Comparison of ENCODE assay signal across 31 cellular contexts in genomic region chr21:31696424-31696823, GRCh38.
"Had no signal": no experiment of that assay in that cellular context is flagged by ENCODE, and none has a peak within 500 bp of the region (broad histone marks: within the 10 kb centered on the region; RNA-seq: fewer than 3 reads in every experiment).

No MANE protein-coding gene starts in this region.

- ATAC-seq: activated CD4-positive, CD25-positive, alpha-beta regulatory T cell treated with anti-CD3 and anti-CD28 coated beads, Interleukin-2, amount 50 U/mL, for 24 hours; mucosa of descending colon; sciatic nerve; stimulated activated naive CD8-positive, alpha-beta T cell treated with anti-CD3 and anti-CD28 coated beads, Interleukin-15, Interleukin-2, amounts not matched to agents 100 U/mL and 50 U/mL, for 24 hours had no signal

- H3K4me3 ChIP-seq: left ventricle myocardium inferior, lung, mucosa of descending colon, skin epidermis, testis, transverse colon had no signal

- FAIRE-seq: bronchial epithelial cell, endometrium, frontal cortex, TTC549 had no signal

- H3K4me1 ChIP-seq: left ventricle myocardium inferior, testis, transverse colon had no signal

- H3K27ac ChIP-seq: epithelial cell of prostate, left ventricle myocardium inferior, neutrophil, skin epidermis, testis, transverse colon had no signal

- H3K27me3 ChIP-seq: neutrophil, testis, transverse colon had no signal

- H3K9me3 ChIP-seq: left ventricle myocardium inferior, mucosa of descending colon, neutrophil, testis, transverse colon had no signal

- H3K27me3 Mint-ChIP-seq: activated CD4-positive, alpha-beta T cell treated with anti-CD3 and anti-CD28 coated beads, Interleukin-2, amount 10 ng/mL, durations not matched to agents 7 days and 5 days; central memory CD8-positive, alpha-beta T cell; progenitor cell of endocrine pancreas had no signal

- H3K4me3 Mint-ChIP-seq: activated CD4-positive, alpha-beta T cell treated with anti-CD3 and anti-CD28 coated beads, Interleukin-2, amount 10 ng/mL, durations not matched to agents 7 days and 5 days; central memory CD8-positive, alpha-beta T cell; nephron; T-helper 1 cell treated with Interleukin-12 subunit alpha and Interleukin-12 subunit beta and Interleukin-4 antibody, amounts not matched to agents 30 μg/mL and 1 μg/mL, for 36 hours had no signal

- H3K9me3 Mint-ChIP-seq: activated CD4-positive, alpha-beta T cell treated with anti-CD3 and anti-CD28 coated beads, Interleukin-2, amount 10 ng/mL, durations not matched to agents 7 days and 5 days; central memory CD8-positive, alpha-beta T cell; nephron; T-helper 1 cell treated with Interleukin-12 subunit alpha and Interleukin-12 subunit beta and Interleukin-4 antibody, amounts not matched to agents 30 μg/mL and 1 μg/mL, for 36 hours had no signal

- H3K27ac Mint-ChIP-seq: activated CD4-positive, alpha-beta T cell treated with anti-CD3 and anti-CD28 coated beads, Interleukin-2, amount 10 ng/mL, durations not matched to agents 7 days and 5 days; nephron; progenitor cell of endocrine pancreas; T-helper 1 cell treated with Interleukin-12 subunit alpha and Interleukin-12 subunit beta and Interleukin-4 antibody, amounts not matched to agents 30 μg/mL and 1 μg/mL, for 36 hours had no signal

- DNase-seq: activated CD4-positive, alpha-beta T cell treated with anti-CD3 and anti-CD28 coated beads, Interleukin-2, amount 10 ng/mL, durations not matched to agents 7 days and 5 days; activated CD8-positive, alpha-beta memory T cell treated with anti-CD3 and anti-CD28 coated beads for 24 hours; activated gamma-delta T cell; activated naive CD4-positive, alpha-beta T cell treated with anti-CD3 and anti-CD28 coated beads, Interleukin-2, amount 50 U/mL, for 16 hours; activated T-cell treated with anti-CD3 and anti-CD28 coated beads, Interleukin-2, amount 50 U/mL, for 1 hour; anterior cingulate cortex; dermis blood vessel endothelial cell; effector CD4-positive, alpha-beta T cell; islet precursor cell; left ventricle myocardium inferior; mucosa of descending colon; stimulated activated CD4-positive, alpha-beta T cell treated with anti-CD3 and anti-CD28 coated beads, Interleukin-12 subunit alpha, Interleukin-12 subunit beta, amount 100 ng/mL, for 4 hours; stimulated activated CD4-positive, alpha-beta T cell treated with anti-CD3 and anti-CD28 coated beads, Interleukin-4, amount 100 ng/mL, for 1 hour; stimulated activated naive CD8-positive, alpha-beta T cell treated with anti-CD3 and anti-CD28 coated beads, Interleukin-15, Interleukin-2, amounts not matched to agents 100 U/mL and 50 U/mL, for 24 hours; T-helper 9 cell; testis; transverse colon had no signal

- H3K4me1 Mint-ChIP-seq: central memory CD8-positive, alpha-beta T cell; nephron had no signal
